Comparison of ENCODE assay signal across 10 cellular contexts in genomic region chr6:165616116-165616515, GRCh38. TPM values are rescaled to one million over a fixed set of nuclear protein-coding genes. Genes with fewer than 3 reads are reported as not detected.
DNase-seq lines count a peak whose midpoint lies in the region; ATAC-seq and TF ChIP-seq lines count a peak whose summit lies in the region.
"Had no signal": no experiment of that assay in that cellular context is flagged by ENCODE, and none has a peak within 500 bp of the region (broad histone marks: within the 10 kb centered on the region; RNA-seq: fewer than 3 reads in every experiment).

No MANE protein-coding gene starts in this region.

- no peak overlapping the region for H3K14ac ChIP-seq in H9 (ENCODE audit: insufficient read depth, low read length)

- no peaks in the 10 kb centered on the region for H3K9me3 Mint-ChIP-seq in H9
- H3K9me3 Mint-ChIP-seq in activated naive CD4-positive, alpha-beta T cell treated with anti-CD3 and anti-CD28 coated beads, Interleukin-2, amount 50 U/mL, for 72 hours, result peaks cover 4 to 11% of the 10 kb centered on the region in 2 donors
- H3K9me3 Mint-ChIP-seq: activated T-cell treated with anti-CD3 and anti-CD28 coated beads, Interleukin-2, amount 50 U/mL, for 72 hours had no signal

- H3K4me1 ChIP-seq in H9 (ENCODE audit: insufficient read depth, low read length), result peaks cover 2% of the 10 kb centered on the region; the same call in 1 of the 2 replicates

- H2BK12ac ChIP-seq in H9 (ENCODE audit: insufficient read length, low read depth, low read length), result no peak overlapping the region

- H3K27ac ChIP-seq in H9 (ENCODE audit: insufficient read length, low read depth, low read length), result no peak overlapping the region

- H3K79me1 ChIP-seq in H9 (ENCODE audit: insufficient read depth, low read depth, low read length, poor library complexity, severe bottlenecking), result no peaks in the 10 kb centered on the region

- H4K8ac ChIP-seq in H9 (replicated peaks; ENCODE audit: insufficient read length, low read depth, low read length), result no peak overlapping the region

- no peak overlapping the region for H2AFZ ChIP-seq in H9 (ENCODE audit: low read length)

- peaks cover 0 to 1% (median 0%) of the 10 kb centered on the region in 3 experiments; a peak in 2 of 7 replicates for H3K36me3 Mint-ChIP-seq in H9 (ENCODE audit: insufficient read depth in 1 of 3, low read depth in 3 of 3)
- no peaks in the 10 kb centered on the region for H3K36me3 Mint-ChIP-seq in activated naive CD4-positive, alpha-beta T cell treated with anti-CD3 and anti-CD28 coated beads, Interleukin-2, amount 50 U/mL, for 72 hours

- H2BK120ac ChIP-seq in H9 (ENCODE audit: low read depth, low read length, poor library complexity, severe bottlenecking), result no peak overlapping the region

- no peak overlapping the region for H4K5ac ChIP-seq in H9 (ENCODE audit: insufficient read length, low read depth, low read length)

- H3K18ac ChIP-seq in H9 (ENCODE audit: insufficient read length, low read depth, low read length), result no peak overlapping the region

- H3K9me3 ChIP-seq in H9 (ENCODE audit: control insufficient read depth, low read depth, low read length), result no peaks in the 10 kb centered on the region

- H2BK15ac ChIP-seq in H9 (ENCODE audit: low read depth, low read length), result no peak overlapping the region

- no peak overlapping the region; a peak in 1 of 5 replicates for H3K4me3 Mint-ChIP-seq in H9
- H3K4me3 Mint-ChIP-seq: activated T-cell treated with anti-CD3 and anti-CD28 coated beads, Interleukin-2, amount 50 U/mL, for 72 hours had no signal

- peak overlapping the region in 2 of 3 experiments; percentile 19 to 75; a peak in 3 of 7 replicates for H3K27ac Mint-ChIP-seq in H9
- no peak overlapping the region for H3K27ac Mint-ChIP-seq in activated naive CD4-positive, alpha-beta T cell treated with anti-CD3 and anti-CD28 coated beads, Interleukin-2, amount 50 U/mL, for 72 hours
- H3K27ac Mint-ChIP-seq: activated T-cell treated with anti-CD3 and anti-CD28 coated beads, Interleukin-2, amount 50 U/mL, for 72 hours had no signal

- H3K9ac ChIP-seq in H9 (ENCODE audit: extremely low read depth, insufficient read length, low read length), result no peak overlapping the region

- H3K56ac ChIP-seq in H9 (ENCODE audit: insufficient read length, low read depth, low read length), result no peak overlapping the region

- H3K4ac ChIP-seq in H9 (ENCODE audit: low read depth, low read length), result no peak overlapping the region

- H3K27me3 Mint-ChIP-seq in H9 (ENCODE audit: low read depth), result no peaks in the 10 kb centered on the region

- no peak for DNase-seq in H9
- peak; percentile 88 for DNase-seq in choroid plexus epithelial cell (ENCODE audit: low read depth)
- DNase-seq in iPS-NIHi11 (ENCODE audit: low spot score), result peak; percentile 26
- peak; percentile 75 for DNase-seq in stromal cell of bone marrow (ENCODE audit: low read depth)
- DNase-seq in DMS153 (lab: John Stamatoyannopoulos, UW), result no peak
- no peak for DNase-seq in activated naive CD4-positive, alpha-beta T cell treated with anti-CD3 and anti-CD28 coated beads, Interleukin-2, amount 50 U/mL, for 72 hours (ENCODE audit: low spot score in 2 of 2)
- DNase-seq in NOMO-1 treated with DMSO at 0.1 percent for 48 hours (lab: John Stamatoyannopoulos, UW; ENCODE audit: unreplicated experiment), result no peak
- no peak for DNase-seq in COLO829 (ENCODE audit: low spot score)
- DNase-seq: activated T-cell treated with anti-CD3 and anti-CD28 coated beads, Interleukin-2, amount 50 U/mL, for 72 hours; stimulated activated naive CD4-positive, alpha-beta T cell treated with Interleukin-2 at 50 U/mL for 16 hours had no signal

- H2BK20ac ChIP-seq in H9 (ENCODE audit: low read depth, low read length, poor library complexity, severe bottlenecking), result no peak overlapping the region

- no peak overlapping the region for H2AK5ac ChIP-seq in H9 (ENCODE audit: insufficient read length, low read length)

- H3K23me2 ChIP-seq in H9 (ENCODE audit: insufficient read length, low read depth, low read length, poor library complexity, severe bottlenecking), result no peaks in the 10 kb centered on the region

- no peak overlapping the region for H2BK5ac ChIP-seq in H9 (ENCODE audit: insufficient read length, low read length)

- no peaks in the 10 kb centered on the region for H3K27me3 ChIP-seq in H9 (ENCODE audit: insufficient read depth, low read length)

- no peaks in the 10 kb centered on the region for H3K79me2 ChIP-seq in H9 (ENCODE audit: insufficient read depth, low read length)

- TF ChIP-seq CTCF in H9 (conservative IDR thresholded peaks at IDR 0.05) (no peak), choroid plexus epithelial cell (conservative IDR thresholded peaks at IDR 0.05; ENCODE audit: low read depth, low read length) (no peak)

- no peak overlapping the region for H3K23ac ChIP-seq in H9 (ENCODE audit: insufficient read length, low read depth, low read length)

- H3K4me3 ChIP-seq in choroid plexus epithelial cell (ENCODE audit: low read depth, low read length), result peak overlapping the region; percentile 32

- H3K4me2 ChIP-seq in H9 (ENCODE audit: insufficient read depth, insufficient read length, low read length), result no peak overlapping the region

- no peak for ATAC-seq in activated naive CD4-positive, alpha-beta T cell treated with anti-CD3 and anti-CD28 coated beads, Interleukin-2, amount 50 U/mL, for 72 hours
- ATAC-seq: activated T-cell treated with anti-CD3 and anti-CD28 coated beads, Interleukin-2, amount 50 U/mL, for 72 hours had no signal

- H3K4me1 Mint-ChIP-seq in H9, result peaks cover 9 to 11% of the 10 kb centered on the region in 2 experiments

- H4K20me1 ChIP-seq in H9 (ENCODE audit: control insufficient read depth, insufficient read depth, insufficient read length), result no peaks in the 10 kb centered on the region

- no peak overlapping the region for H3T11ph ChIP-seq in H9 (ENCODE audit: low read length)

- no peak overlapping the region for H4K91ac ChIP-seq in H9 (ENCODE audit: insufficient read length, low read depth, low read length)

- no CpG with 5 or more reads among the region's 9 CpGs for WGBS in H9 (ENCODE audit: extremely low coverage, insufficient read length, low lambda C conversion rate)

RNA-seq across cellular contexts. Expression of gene PDE10A, which starts 46.9 kb away (rescaled TPM):
- 0.31 and 0.44 TPM in 2 replicates for total RNA-seq in H9 (2021)
- not detected for total RNA-seq in activated naive CD4-positive, alpha-beta T cell treated with anti-CD3 and anti-CD28 coated beads, Interleukin-2, amount 50 U/mL, for 72 hours
- total RNA-seq: activated T-cell treated with anti-CD3 and anti-CD28 coated beads, Interleukin-2, amount 50 U/mL, for 72 hours had no signal

Comparison
In these comparisons a context has a peak if more than half of its experiments do, and no peak if none do; other contexts are left out.
1. DNase-seq: peak in choroid plexus epithelial cell (single experiment), iPS-NIHi11 (single experiment) and stromal cell of bone marrow (single experiment); none in H9 (single experiment), DMS153 (single experiment), activated naive CD4-positive, alpha-beta T cell treated with anti-CD3 and anti-CD28 coated beads, Interleukin-2, amount 50 U/mL, for 72 hours (0 of 2), NOMO-1 treated with DMSO at 0.1 percent for 48 hours (single experiment) and COLO829 (single experiment).
2. H3K27ac Mint-ChIP-seq: peak in H9 (2 of 3); none in activated naive CD4-positive, alpha-beta T cell treated with anti-CD3 and anti-CD28 coated beads, Interleukin-2, amount 50 U/mL, for 72 hours (0 of 2).